In genomic region chr11:44096360-44097188, GRCh38 we compare ENCODE assay signal across 9 cellular contexts. TPM values are rescaled to one million over a fixed set of nuclear protein-coding genes. Genes with fewer than 3 reads are reported as not detected.
DNase-seq lines count a peak whose midpoint lies in the region; ATAC-seq, FAIRE-seq and TF ChIP-seq lines count a peak whose summit lies in the region.
"Had no signal": no experiment of that assay in that cellular context is flagged by ENCODE, and none has a peak within 500 bp of the region (broad histone marks: within the 10 kb centered on the region; RNA-seq: fewer than 3 reads in every experiment).

No MANE protein-coding gene starts in this region.

- ATAC-seq in IMR-90 (ENCODE audit: low read depth) (peak; percentile 5), GM12878 (peak; percentile 37), left colon (peak; percentile 63), thoracic aorta (ENCODE audit: insufficient number of reproducible peaks, low FRiP score, low read depth) (no peak), GM18498 (IDR thresholded peaks at IDR 0.05; ENCODE audit: unreplicated experiment) (no peak)

- peak overlapping the region; percentile 81 for H3K4me2 ChIP-seq in IMR-90 (ENCODE audit: low read depth, low read length)
- H3K4me2 ChIP-seq in GM12878 (ENCODE audit: control insufficient read depth, insufficient read depth) = peak overlapping the region; percentile 90

- H3K14ac ChIP-seq in IMR-90 (replicated peaks; ENCODE audit: low read depth, low read length) = no peak overlapping the region

- no peak overlapping the region for H2BK120ac ChIP-seq in IMR-90 (ENCODE audit: low read depth, low read length)

- H3K4me3 ChIP-seq in GM08714 (ENCODE audit: low read length) (peak overlapping the region; percentile 81), IMR-90 (ENCODE audit: insufficient read depth, low read depth, low read length) (peak overlapping the region; percentile 97), GM12878 (peak overlapping the region; percentile 85), thoracic aorta (peak overlapping the region; percentile 91)

- no peak for TF ChIP-seq EP300 in GM12878 (IDR thresholded peaks at IDR 0.05; ENCODE audit: borderline replicate concordance in 1 of 2, control insufficient read depth in 1 of 2, low read depth in 2 of 2, low read length in 2 of 2)

- no peak overlapping the region for H3K18ac ChIP-seq in IMR-90 (ENCODE audit: low read depth, low read length)

- peaks cover 15 to 40% of the 10 kb centered on the region in 2 experiments for H3K79me1 ChIP-seq in IMR-90 (ENCODE audit: low read depth in 1 of 2, low read length in 2 of 2)

- H3K27ac ChIP-seq in IMR-90 (ENCODE audit: insufficient read depth, low read length) (peak overlapping the region; percentile 72; the same call in 1 of the 2 replicates), GM12878 (ENCODE audit: control insufficient read depth, insufficient read depth) (no peak overlapping the region), thoracic aorta (no peak overlapping the region)

- H2BK20ac ChIP-seq in IMR-90 (ENCODE audit: low read depth, low read length) = no peak overlapping the region

- H2AK9ac ChIP-seq in IMR-90 (replicated peaks; ENCODE audit: low read depth, low read length, poor library complexity) = peak overlapping the region; percentile 21

- H4K91ac ChIP-seq in IMR-90 (ENCODE audit: insufficient read depth, low read depth, low read length) = no peak overlapping the region

- peak; percentile 21 for DNase-seq in IMR-90
- no peak for DNase-seq in GM12878 (ENCODE audit: low read depth, low spot score)
- DNase-seq in left colon = no peak
- no peak for DNase-seq in thoracic aorta (ENCODE audit: low spot score)
- DNase-seq in SIG-M5 treated with dmso at 0.1 percent for 504 hours (lab: John Stamatoyannopoulos, UW; ENCODE audit: unreplicated experiment) = no peak
- no peak for DNase-seq in NCI-H187 treated with DMSO at 0.1 percent for 48 hours (lab: John Stamatoyannopoulos, UW)

- H2BK15ac ChIP-seq in IMR-90 (ENCODE audit: low read depth, low read length) = no peak overlapping the region

- peak overlapping the region; percentile 97 for H2AFZ ChIP-seq in IMR-90 (replicated peaks; ENCODE audit: low read length, poor library complexity)
- peak overlapping the region; percentile 78 for H2AFZ ChIP-seq in GM12878 (ENCODE audit: control insufficient read depth, low read depth, low read length)

- H2BK5ac ChIP-seq in IMR-90 (ENCODE audit: low read depth, low read length, poor library complexity, severe bottlenecking) = no peak overlapping the region

- CTCF ChIA-PET in IMR-90 (lab: Yijun Ruan, JAX) = interaction anchor here (0.8 kb wide), 1 partner anchor 20 kb away, joined by 3 read pairs; no protein-coding TSS in a partner anchor
- CTCF ChIA-PET in GM12878 (lab: Yijun Ruan, JAX) = interaction anchor here (1.4 kb wide), 1 partner anchor 30 kb away, joined by 3 read pairs; the partner anchor contains the start of gene ACCS

- H4K20me1 ChIP-seq in IMR-90 (ENCODE audit: insufficient read depth, low read length) (peaks cover 24% of the 10 kb centered on the region), GM12878 (ENCODE audit: control insufficient read depth, insufficient read depth) (no peaks in the 10 kb centered on the region)

- H4K8ac ChIP-seq in IMR-90 (ENCODE audit: low read depth in 2 of 2, low read length in 2 of 2) = no peak overlapping the region

- TF ChIP-seq POLR2A in IMR-90 (IDR thresholded peaks at IDR 0.05; ENCODE audit: low read depth, low read length) = no peak
- TF ChIP-seq POLR2A in GM12878 (IDR thresholded peaks at IDR 0.05; ENCODE audit: low read depth, low read length) = no peak

- no peak for TF ChIP-seq RAD21 in IMR-90 (IDR thresholded peaks at IDR 0.05; ENCODE audit: low read length)
- TF ChIP-seq RAD21 in GM12878 (IDR thresholded peaks at IDR 0.05; ENCODE audit: insufficient read depth, low read depth, low read length) = no peak

- POLR2A ChIA-PET in IMR-90 (lab: Charles Lee; ENCODE audit: unreplicated experiment) (no interaction called here), GM12878 (lab: Charles Lee) (no interaction called here)

- dilution Hi-C loops in IMR-90 (cut with HindIII; ENCODE audit: low sequenced_read_pairs, unreplicated experiment) = no loop called here

- SMC1A ChIA-PET in GM12878 (lab: Charles Lee; ENCODE audit: uncharacterized antibody, unreplicated experiment) = interaction anchor here (0.7 kb wide), 1 partner anchor 9 kb away, joined by 3 read pairs; no protein-coding TSS in a partner anchor

- H3K56ac ChIP-seq in IMR-90 (ENCODE audit: extremely low read depth, insufficient read depth, low read length) = no peak overlapping the region

- H3K9ac ChIP-seq in IMR-90 (ENCODE audit: low read depth, low read length) (peak overlapping the region; percentile 74), GM12878 (ENCODE audit: control insufficient read depth, insufficient read depth, low read length) (peak overlapping the region; percentile 65)

- H3K27me3 ChIP-seq in IMR-90 (ENCODE audit: control insufficient read depth, insufficient read depth, low read length) = no peaks in the 10 kb centered on the region; the same call in 1 of the 2 replicates
- no peaks in the 10 kb centered on the region; a peak in 1 of 4 replicates for H3K27me3 ChIP-seq in GM12878 (replicated peaks in 1 of 2; ENCODE audit: control insufficient read depth in 2 of 2, insufficient read depth in 2 of 2, low read length in 1 of 2)
- H3K27me3 ChIP-seq in thoracic aorta (replicated peaks; ENCODE audit: insufficient read depth) = no peaks in the 10 kb centered on the region

- peaks cover 1% of the 10 kb centered on the region; the same call in 1 of the 2 replicates for H3K36me3 ChIP-seq in IMR-90 (ENCODE audit: control insufficient read depth, insufficient read depth, low read length)
- no peaks in the 10 kb centered on the region for H3K36me3 ChIP-seq in GM12878 (ENCODE audit: control insufficient read depth in 2 of 2, insufficient read depth in 2 of 2, low read length in 1 of 2)
- no peaks in the 10 kb centered on the region for H3K36me3 ChIP-seq in thoracic aorta

- no peak overlapping the region; the same call in 1 of the 2 replicates for H4K5ac ChIP-seq in IMR-90 (ENCODE audit: low read depth, low read length)

- no peak for FAIRE-seq in GM12878 (lab: Jason Lieb, UNC)

- 0 out of 2 replicates have a peak, but pooled peaks cover 3% of the 10 kb centered on the region for H3K4me1 ChIP-seq in IMR-90 (ENCODE audit: control insufficient read depth, insufficient read depth, low read length)
- no peaks in the 10 kb centered on the region; the same call in 1 of the 2 replicates for H3K4me1 ChIP-seq in GM12878 (ENCODE audit: control insufficient read depth, insufficient read depth, low read length)
- peaks cover 10 to 19% of the 10 kb centered on the region in 2 donors for H3K4me1 ChIP-seq in thoracic aorta (ENCODE audit: control insufficient read depth in 1 of 2, low read depth in 2 of 2)

- no peak for TF ChIP-seq CTCF in IMR-90 (conservative IDR thresholded peaks at IDR 0.05; ENCODE audit: low read depth, low read length)
- TF ChIP-seq CTCF in GM12878 (IDR thresholded peaks at IDR 0.05 in 2 of 3, conservative IDR thresholded peaks at IDR 0.05 in 1 of 3; ENCODE audit: control insufficient read depth in 2 of 3, extremely low read depth in 1 of 3, insufficient read depth in 1 of 3, low read depth in 3 of 3, low read length in 3 of 3) = no peak
- TF ChIP-seq CTCF in thoracic aorta (IDR thresholded peaks at IDR 0.05) = no peak

- BruUV-seq in IMR-90 (replicated peaks; lab: Mats Ljungman, UMichigan) = no TSS peak
- BruUV-seq in GM12878 (replicated peaks; lab: Mats Ljungman, UMichigan) = no TSS peak

- RAD21 ChIA-PET in GM12878 (lab: Charles Lee; ENCODE audit: unreplicated experiment) = interaction anchor here (1.6 kb wide), 1 partner anchor 24 kb away, joined by 3 read pairs; no protein-coding TSS in a partner anchor

- 7% methylated on average over 3 of the region's 18 CpGs; no CpG with 5 or more reads in 1 of the 2 experiments for WGBS in IMR-90 (ENCODE audit: extremely low coverage in 2 of 2, insufficient read length in 1 of 2), 2 experiments
- 50% methylated on average over 13 of the region's 18 CpGs for WGBS in GM12878 (ENCODE audit: insufficient coverage, insufficient replicate concordance, low lambda C conversion rate, missing lambda C conversion rate)

- H3K9me3 ChIP-seq in IMR-90 (ENCODE audit: control insufficient read depth, insufficient read depth, low read length) (no peaks in the 10 kb centered on the region), GM12878 (replicated peaks; ENCODE audit: control insufficient read depth, insufficient read depth, low read length) (no peaks in the 10 kb centered on the region), thoracic aorta (no peaks in the 10 kb centered on the region)

- no peak overlapping the region for H2AK5ac ChIP-seq in IMR-90 (ENCODE audit: low read depth, low read length)

- H3K23ac ChIP-seq in IMR-90 (ENCODE audit: low read depth, low read length) = no peak overlapping the region; the same call in 1 of the 2 replicates

- no peaks in the 10 kb centered on the region; the same call in none of the 2 replicates for H3K79me2 ChIP-seq in GM12878 (ENCODE audit: control insufficient read depth, insufficient read depth, low read length)

- intact Hi-C loops in IMR-90 (cut with micrococcal nuclease) = loop anchor here (10.0 kb wide), 1 partner anchor 518 kb away; no protein-coding TSS in a partner anchor
- intact Hi-C loops in GM12878 (cut with micrococcal nuclease; ENCODE audit: unreplicated experiment) = loop anchor here (10.0 kb wide), 1 partner anchor 528 kb away; no protein-coding TSS in a partner anchor
- intact Hi-C loops in left colon (cut with DNase I, micrococcal nuclease) = loop anchor here in 1 of 2 donors (10.0 kb wide), 1 partner anchor 438 kb away; no protein-coding TSS in a partner anchor

- peaks cover 3% of the 10 kb centered on the region; the same call in 1 of the 2 replicates for H3K9me1 ChIP-seq in IMR-90 (ENCODE audit: insufficient read depth, low read length)

- in situ Hi-C loops in IMR-90 (cut with MboI; ENCODE audit: low sequenced_read_pairs) (no loop called here), GM12878 (cut with MboI) (no loop called here)

- no peak overlapping the region for H3K4ac ChIP-seq in IMR-90 (ENCODE audit: low read depth, low read length)

RNA-seq across cellular contexts. Expression of gene EXT2, which starts 1.1 kb away (rescaled TPM):
- total RNA-seq in IMR-90 (2012; rRNA removed) = 66.1 and 85.3 TPM in 2 replicates
- polyA plus RNA-seq in IMR-90 (2012; rRNA removed) = 68.5 and 75.0 TPM in 2 replicates
- polyA plus RNA-seq in IMR-90 (2012; cell fraction: cytosol; rRNA removed) = 56.0 and 72.5 TPM in 2 replicates
- polyA plus RNA-seq in IMR-90 (2012; cell fraction: nucleus; rRNA removed; ENCODE audit: low replicate concordance) = 36.7 and 41.2 TPM in 2 replicates
- total RNA-seq in GM12878 (2013; cell fraction: nucleolus; rRNA removed) = 65.9 and 76.0 TPM in 2 replicates
- total RNA-seq in GM12878 (2014; rRNA removed) = 19.0 and 23.8 TPM in 2 replicates
- total RNA-seq in GM12878 (2014; rRNA removed; fragmentation: Illumina TruSeq; extraction: Trizol) = 12.6 and 16.1 TPM in 2 replicates
- total RNA-seq in GM12878 (2021) = 17.1 and 20.5 TPM in 2 replicates
- polyA plus RNA-seq in GM12878 (2011; ENCODE audit: low read depth) = 5.7 TPM
- polyA plus RNA-seq in GM12878 (2011; rRNA removed) = 26.7 and 31.4 TPM in 2 replicates
- 24.4 and 28.4 TPM in 2 replicates for polyA plus RNA-seq in GM12878 (2011; cell fraction: cytosol; rRNA removed)
- 25.9 and 32.1 TPM in 2 replicates for polyA plus RNA-seq in GM12878 (2011; cell fraction: nucleus; rRNA removed)
- polyA plus RNA-seq in GM12878 (2012) = 8.1 and 9.8 TPM in 2 replicates
- 12.8 and 18.0 TPM in 2 replicates for polyA plus RNA-seq in GM12878 (2014; fragmentation: Illumina TruSeq; extraction: Trizol)
- polyA plus RNA-seq in GM12878 (2014; fragmentation: Nextera tagmentation; extraction: Ambion mirVana) = 1 to 10 TPM; 3.8 to 6.6 TPM
- polyA plus RNA-seq in GM12878 (2014; rRNA removed) = 15.5 and 17.0 TPM in 2 replicates
- polyA plus RNA-seq in GM12878 (2016; fragmentation: Nextera tagmentation; extraction: Ambion mirVana) = 10 to 100 TPM; 18.7 to 22.8 TPM
- polyA minus RNA-seq in GM12878 (2011; rRNA and poly(A)+ RNA removed) = 48.2 and 49.8 TPM in 2 replicates
- polyA minus RNA-seq in GM12878 (2011; cell fraction: cytosol; rRNA and poly(A)+ RNA removed) = 15.0 TPM in 2 replicates
- polyA minus RNA-seq in GM12878 (2011; cell fraction: nucleus; rRNA and poly(A)+ RNA removed) = 47.0 and 74.6 TPM in 2 replicates
- total RNA-seq in left colon = 10 to 100 TPM; 48.5 to 63.9 TPM
- 100 to 1,000 TPM in 1 of 2 donors, 10 to 100 TPM in 1; 64.4 to 102 TPM for total RNA-seq in thoracic aorta

RNA-seq across cellular contexts. Expression of gene ACCS, which starts 30.5 kb away (rescaled TPM):
- total RNA-seq in IMR-90 (2012; rRNA removed) (1.4 and 1.8 TPM in 2 replicates), GM12878 (2014; rRNA removed) (18.7 and 22.8 TPM in 2 replicates), GM12878 (2014; rRNA removed; fragmentation: Illumina TruSeq; extraction: Trizol) (13.6 and 14.4 TPM in 2 replicates), GM12878 (2021) (25.2 and 25.4 TPM in 2 replicates), left colon (10 to 100 TPM; 17.5 to 28.6 TPM), thoracic aorta (10 to 100 TPM; 32.3 to 32.6 TPM)
- polyA plus RNA-seq in IMR-90 (2012; rRNA removed) (6.0 and 7.3 TPM in 2 replicates), GM12878 (2011; rRNA removed) (25.5 and 29.8 TPM in 2 replicates), GM12878 (2014; fragmentation: Illumina TruSeq; extraction: Trizol) (16.9 and 17.5 TPM in 2 replicates), GM12878 (2014; fragmentation: Nextera tagmentation; extraction: Ambion mirVana) (1 to 10 TPM; 4.8 to 5.4 TPM), GM12878 (2014; rRNA removed) (32.6 and 35.9 TPM in 2 replicates), GM12878 (2016; fragmentation: Nextera tagmentation; extraction: Ambion mirVana) (10 to 100 TPM; 14.3 to 16.5 TPM)
- polyA plus RNA-seq in IMR-90 (2012; cell fraction: cytosol; rRNA removed) = 2.0 and 2.8 TPM in 2 replicates
- 83.3 and 91.5 TPM in 2 replicates for polyA plus RNA-seq in IMR-90 (2012; cell fraction: nucleus; rRNA removed; ENCODE audit: low replicate concordance)
- 105 and 113 TPM in 2 replicates for total RNA-seq in GM12878 (2013; cell fraction: nucleolus; rRNA removed)
- 21.2 TPM for polyA plus RNA-seq in GM12878 (2011; ENCODE audit: low read depth)
- polyA plus RNA-seq in GM12878 (2011; cell fraction: cytosol; rRNA removed) = 22.5 and 30.3 TPM in 2 replicates
- 273 and 333 TPM in 2 replicates for polyA plus RNA-seq in GM12878 (2011; cell fraction: nucleus; rRNA removed)
- polyA plus RNA-seq in GM12878 (2012) = 23.9 and 29.8 TPM in 2 replicates
- 12.0 and 18.2 TPM in 2 replicates for polyA minus RNA-seq in GM12878 (2011; rRNA and poly(A)+ RNA removed)
- polyA minus RNA-seq in GM12878 (2011; cell fraction: cytosol; rRNA and poly(A)+ RNA removed) = 5.3 and 8.0 TPM in 2 replicates
- 32.4 and 40.9 TPM in 2 replicates for polyA minus RNA-seq in GM12878 (2011; cell fraction: nucleus; rRNA and poly(A)+ RNA removed)

RNA-seq across cellular contexts. Expression of gene ACCSL, which starts 48.8 kb away (rescaled TPM):
- not detected in 2 replicates for total RNA-seq in IMR-90 (2012; rRNA removed)
- not detected in 2 replicates for polyA plus RNA-seq in IMR-90 (2012; rRNA removed)
- not detected in 2 replicates for polyA plus RNA-seq in IMR-90 (2012; cell fraction: cytosol; rRNA removed)
- polyA plus RNA-seq in IMR-90 (2012; cell fraction: nucleus; rRNA removed; ENCODE audit: low replicate concordance) = not detected in 2 replicates
- not detected in 2 replicates for total RNA-seq in GM12878 (2013; cell fraction: nucleolus; rRNA removed)
- not detected in 2 replicates for total RNA-seq in GM12878 (2014; rRNA removed)
- not detected in 2 replicates for total RNA-seq in GM12878 (2014; rRNA removed; fragmentation: Illumina TruSeq; extraction: Trizol)
- not detected in 2 replicates for total RNA-seq in GM12878 (2021)
- not detected for polyA plus RNA-seq in GM12878 (2011; ENCODE audit: low read depth)
- polyA plus RNA-seq in GM12878 (2011; rRNA removed) = 0.15 TPM in 1 of 2 replicates, not detected in the other
- polyA plus RNA-seq in GM12878 (2011; cell fraction: cytosol; rRNA removed) = 0.16 and 0.17 TPM in 2 replicates
- 0.22 and 0.25 TPM in 2 replicates for polyA plus RNA-seq in GM12878 (2011; cell fraction: nucleus; rRNA removed)
- 0.15 TPM in 1 of 2 replicates, not detected in the other for polyA plus RNA-seq in GM12878 (2012)
- polyA plus RNA-seq in GM12878 (2014; fragmentation: Illumina TruSeq; extraction: Trizol) = not detected in 2 replicates
- polyA plus RNA-seq in GM12878 (2014; fragmentation: Nextera tagmentation; extraction: Ambion mirVana) = not detected
- not detected in 2 replicates for polyA plus RNA-seq in GM12878 (2014; rRNA removed)
- polyA plus RNA-seq in GM12878 (2016; fragmentation: Nextera tagmentation; extraction: Ambion mirVana) = not detected
- polyA minus RNA-seq in GM12878 (2011; rRNA and poly(A)+ RNA removed) = 0.41 TPM in 1 of 2 replicates, not detected in the other
- not detected in 2 replicates for polyA minus RNA-seq in GM12878 (2011; cell fraction: cytosol; rRNA and poly(A)+ RNA removed)
- not detected in 2 replicates for polyA minus RNA-seq in GM12878 (2011; cell fraction: nucleus; rRNA and poly(A)+ RNA removed)
- not detected for total RNA-seq in left colon
- total RNA-seq in thoracic aorta = not detected
- total RNA-seq: activated CD8-positive, alpha-beta memory T cell treated with anti-CD3 and anti-CD28 coated beads for 36 hours had no signal

Comparison
In these comparisons a context has a peak if more than half of its experiments do, and no peak if none do; other contexts are left out.
1. ATAC-seq: peak in IMR-90 (single experiment), GM12878 (single experiment) and left colon (single experiment); none in thoracic aorta (single experiment) and GM18498 (single experiment).
2. Peak in every context shown above with its lines, with median percentiles within 50 percentile points of each other: H3K4me3 ChIP-seq.